ENCODE assay signal across 11 cellular contexts in the genomic region with DNA sequence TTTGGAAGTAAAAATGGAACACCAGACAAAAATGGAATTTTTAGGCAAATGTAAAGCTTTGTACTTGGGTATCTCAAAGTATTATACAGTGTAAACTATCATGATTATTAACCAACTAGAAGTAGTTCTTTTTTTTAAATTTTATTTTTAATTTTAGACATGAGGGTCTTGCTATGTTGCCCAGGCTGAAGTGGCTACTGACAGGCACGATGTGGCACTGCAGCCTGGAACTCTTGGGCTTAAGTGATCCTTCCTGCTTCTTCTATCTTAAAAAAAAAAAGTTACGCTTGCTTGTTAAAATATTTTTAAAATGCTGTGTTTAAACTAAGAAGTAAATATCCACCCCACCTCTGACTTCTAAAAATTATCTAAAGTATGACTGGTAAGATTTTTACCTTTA. TPM values are rescaled to one million over a fixed set of nuclear protein-coding genes. Genes with fewer than 3 reads are reported as not detected.
A peak's percentile ranks its signal among the peaks of the same experiment; 100 is the strongest.
DNase-seq lines count a peak whose midpoint lies in the region; ATAC-seq and TF ChIP-seq lines count a peak whose summit lies in the region.
"Had no signal": no experiment of that assay in that cellular context is flagged by ENCODE, and none has a peak within 500 bp of the region (broad histone marks: within the 10 kb centered on the region; RNA-seq: fewer than 3 reads in every experiment).

No MANE protein-coding gene starts in this region.

- H3K4me1 ChIP-seq in DND-41 (ENCODE audit: insufficient read depth, low read length): peaks cover 29% of the 10 kb centered on the region
- H3K4me1 ChIP-seq in Karpas-422 (ENCODE audit: low read length): peaks cover 29% of the 10 kb centered on the region
- H3K4me1 ChIP-seq in BE2C: no peaks in the 10 kb centered on the region

- ATAC-seq in DND-41 (ENCODE audit: insufficient read depth, low read depth): no peak
- ATAC-seq: left colon had no signal

- H3K4me3 ChIP-seq in DND-41 (ENCODE audit: low read depth in 1 of 2, low read length in 2 of 2) (no peak overlapping the region), Karpas-422 (ENCODE audit: low read length) (no peak overlapping the region; the same call in 1 of the 2 replicates), BE2C (ENCODE audit: low read depth, low read length) (no peak overlapping the region)

- H3K27me3 ChIP-seq in DND-41 (ENCODE audit: insufficient read depth, low read length, poor library complexity) (no peaks in the 10 kb centered on the region), Karpas-422 (ENCODE audit: low read length) (no peaks in the 10 kb centered on the region), BE2C (no peaks in the 10 kb centered on the region)

- peaks cover 10% of the 10 kb centered on the region; the same call in 1 of the 2 replicates for H4K20me1 ChIP-seq in DND-41 (ENCODE audit: insufficient read depth, low read length)
- H4K20me1 ChIP-seq in Karpas-422 (ENCODE audit: insufficient read depth, low read depth, low read length): 0 out of 2 replicates have a peak, but pooled peaks cover 4% of the 10 kb centered on the region

- H3K4me2 ChIP-seq in DND-41 (ENCODE audit: insufficient read depth, low read length): peak overlapping the region; percentile 76; the same call in 1 of the 2 replicates
- H3K4me2 ChIP-seq in Karpas-422 (ENCODE audit: low read depth, low read length, poor library complexity, severe bottlenecking): peak overlapping the region; percentile 93

- DNase-seq in DND-41: no peak
- DNase-seq in Karpas-422: no peak
- no peak for DNase-seq in progenitor cell of endocrine pancreas (ENCODE audit: low spot score, unreplicated experiment)
- no peak for DNase-seq in BE2C
- no peak for DNase-seq in NCI-H1436 (lab: John Stamatoyannopoulos, UW)
- no peak for DNase-seq in NOMO-1 treated with dmso at 0.1 percent for 144 hours (lab: John Stamatoyannopoulos, UW; ENCODE audit: unreplicated experiment)
- DNase-seq: DMS153, foreskin fibroblast, left colon, NCI-H187 treated with DMSO at 0.1 percent for 48 hours had no signal

- peaks cover 35% of the 10 kb centered on the region for H3K79me2 ChIP-seq in DND-41 (ENCODE audit: insufficient read depth, low read length)
- H3K79me2 ChIP-seq in Karpas-422 (ENCODE audit: low read length): peaks cover 27% of the 10 kb centered on the region

- peak overlapping the region; percentile 84; the same call in 1 of the 2 replicates for H3K9ac ChIP-seq in DND-41 (ENCODE audit: low read depth, low read length)
- peak overlapping the region; percentile 84 for H3K9ac ChIP-seq in Karpas-422 (ENCODE audit: low read length)

- H3K4me3 Mint-ChIP-seq in brain: peak overlapping the region; percentile 90 to 98 (median 94)
- H3K4me3 Mint-ChIP-seq in progenitor cell of endocrine pancreas (ENCODE audit: low read depth): peak overlapping the region; percentile 95

- H3K4me1 Mint-ChIP-seq in brain (peaks cover 38% of the 10 kb centered on the region), progenitor cell of endocrine pancreas (ENCODE audit: low read depth) (peaks cover 6% of the 10 kb centered on the region)

- H3K36me3 ChIP-seq in DND-41 (ENCODE audit: insufficient read depth, low read length) (no peaks in the 10 kb centered on the region), Karpas-422 (ENCODE audit: insufficient read depth, low read length) (no peaks in the 10 kb centered on the region), BE2C (no peaks in the 10 kb centered on the region)

- no peak overlapping the region for H2AFZ ChIP-seq in DND-41 (ENCODE audit: low read depth, low read length)
- H2AFZ ChIP-seq in Karpas-422 (ENCODE audit: low read length): peak overlapping the region; percentile 88; the same call in 1 of the 2 replicates

- peak overlapping the region in 3 of 5 experiments; percentile 96 to 99 (median 98) for H3K27ac Mint-ChIP-seq in brain
- H3K27ac Mint-ChIP-seq in progenitor cell of endocrine pancreas: no peak overlapping the region

- H3K27ac ChIP-seq in DND-41 (ENCODE audit: low read length) (no peak overlapping the region), Karpas-422 (ENCODE audit: low read length) (no peak overlapping the region)

- H3K9me2 ChIP-seq in Karpas-422 (replicated peaks; ENCODE audit: insufficient read depth, low read length): no peaks in the 10 kb centered on the region

- H3K9me3 Mint-ChIP-seq in brain (no peaks in the 10 kb centered on the region), progenitor cell of endocrine pancreas (ENCODE audit: low read depth) (no peaks in the 10 kb centered on the region)

- H3K27me3 Mint-ChIP-seq in brain: peaks cover 17% of the 10 kb centered on the region
- peaks cover 15% of the 10 kb centered on the region for H3K27me3 Mint-ChIP-seq in progenitor cell of endocrine pancreas

- no peak for TF ChIP-seq CTCF in DND-41 (IDR thresholded peaks at IDR 0.05; ENCODE audit: borderline replicate concordance, extremely low read depth, low read length, poor library complexity, severe bottlenecking)
- TF ChIP-seq CTCF in brain (conservative IDR thresholded peaks at IDR 0.05): no peak
- TF ChIP-seq CTCF in progenitor cell of endocrine pancreas (IDR thresholded peaks at IDR 0.05; ENCODE audit: unreplicated experiment): no peak
- no peak for TF ChIP-seq CTCF in BE2C (IDR thresholded peaks at IDR 0.05; ENCODE audit: low read depth, low read length)

- no peaks in the 10 kb centered on the region for H3K9me3 ChIP-seq in DND-41 (ENCODE audit: insufficient read depth, low read length, severe bottlenecking)
- no peaks in the 10 kb centered on the region for H3K9me3 ChIP-seq in Karpas-422 (ENCODE audit: low read length)
- H3K9me3 ChIP-seq in BE2C: no peaks in the 10 kb centered on the region

- H3K36me3 Mint-ChIP-seq in brain: no peaks in the 10 kb centered on the region
- H3K36me3 Mint-ChIP-seq in progenitor cell of endocrine pancreas (ENCODE audit: insufficient read depth): no peaks in the 10 kb centered on the region

RNA-seq across cellular contexts. Expression of a gene that starts 1.9 kb away (rescaled TPM):
- total RNA-seq in Karpas-422 (2014; rRNA removed; shearing (Covaris generic); ENCODE audit: low replicate concordance): 31.7 and 33.0 TPM in 2 replicates
- 25.5 TPM for polyA plus RNA-seq in brain (ENCODE audit: insufficient read depth, low read depth, low replicate concordance)
- 33.4 and 38.8 TPM in 2 replicates for total RNA-seq in progenitor cell of endocrine pancreas
- polyA plus RNA-seq in BE2C (2012; ENCODE audit: insufficient read depth, insufficient read length, low read depth): 7.2 TPM
